In the genomic region with DNA sequence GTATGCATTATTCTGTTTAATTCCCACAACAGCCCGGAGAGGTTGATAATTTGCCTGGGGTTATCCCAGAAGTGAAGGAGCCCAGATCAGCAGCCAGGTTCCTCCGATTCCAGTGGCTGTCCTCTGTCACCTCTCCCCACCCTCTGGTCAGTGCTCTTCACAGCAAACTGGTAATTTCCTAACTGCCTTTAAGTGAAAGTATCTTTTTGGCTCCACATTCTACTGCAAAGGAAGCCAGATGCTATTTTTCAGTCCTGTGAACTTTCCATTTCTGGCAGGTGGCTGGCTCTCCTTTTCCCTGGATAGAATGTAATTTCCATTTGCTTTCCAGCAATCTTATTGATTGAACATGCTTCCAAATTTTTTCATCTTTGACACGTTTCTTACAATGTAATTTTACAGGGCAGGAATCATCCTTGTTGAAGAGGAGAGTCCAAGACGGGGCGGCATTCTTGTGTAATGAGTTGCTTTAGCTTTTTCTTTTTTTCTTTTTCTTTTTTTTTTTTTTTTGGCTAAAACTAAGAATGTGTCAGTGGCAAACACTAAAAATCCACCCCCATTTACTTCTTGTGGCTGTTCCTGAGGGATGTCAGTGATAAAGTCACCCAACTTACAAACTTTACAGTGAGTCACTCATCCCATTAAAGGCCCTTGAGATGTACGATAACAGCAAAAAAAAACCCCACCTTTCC, we compare ENCODE assay signal across 12 cellular contexts. TPM values are rescaled to one million over a fixed set of nuclear protein-coding genes. Genes with fewer than 3 reads are reported as not detected.
DNase-seq lines count a peak whose midpoint lies in the region; ATAC-seq and TF ChIP-seq lines count a peak whose summit lies in the region.
"Had no signal": no experiment of that assay in that cellular context is flagged by ENCODE, and none has a peak within 500 bp of the region (broad histone marks: within the 10 kb centered on the region; RNA-seq: fewer than 3 reads in every experiment).

No MANE protein-coding gene starts in this region.

- no peak overlapping the region for H3K27ac Mint-ChIP-seq in CD14-positive monocyte

- intact Hi-C loops in CD14-positive monocyte (cut with micrococcal nuclease) = no loop called here

- no peak for TF ChIP-seq CTCF in CD14-positive monocyte (IDR thresholded peaks at IDR 0.05)

- peak; percentile 94 for DNase-seq in GM23248
- DNase-seq in RPMI7951 (ENCODE audit: low read depth) = peak; percentile 92
- peak; percentile 42 for DNase-seq in fibroblast of gingiva (ENCODE audit: low read depth)
- DNase-seq in skeletal muscle cell (ENCODE audit: low read depth) = peak; percentile 56
- DNase-seq in CD14-positive monocyte (ENCODE audit: low spot score) = no peak
- no peak for DNase-seq in middle frontal gyrus (ENCODE audit: extremely low spot score, low spot score)
- DNase-seq: effector CD4-positive, alpha-beta T cell; GDM1; NCI-H1105 treated with DMSO at 0.1 percent for 48 hours; transverse colon had no signal

- peaks cover 1 to 13% (median 6%) of the 10 kb centered on the region in 7 donors for H3K9me3 Mint-ChIP-seq in CD14-positive monocyte

- ATAC-seq in GM21576 (IDR thresholded peaks at IDR 0.05; ENCODE audit: unreplicated experiment) = no peak

- no peaks in the 10 kb centered on the region for H3K4me1 Mint-ChIP-seq in CD14-positive monocyte

- H3K4me2 ChIP-seq in GM23248 (ENCODE audit: unreplicated experiment) = peak overlapping the region; percentile 77

- 16 to 21% methylated on average over 6 of the region's 6 CpGs for WGBS in GM23248 (ENCODE audit: low coverage in 1 of 2, low lambda C conversion rate in 2 of 2, missing lambda C conversion rate in 2 of 2), 2 experiments

- H3K4me1 ChIP-seq in GM23248 (ENCODE audit: insufficient read depth) = peaks cover 36% of the 10 kb centered on the region
- H3K4me1 ChIP-seq: HAP-1, transverse colon had no signal

- H3K36me3 Mint-ChIP-seq in CD14-positive monocyte = no peaks in the 10 kb centered on the region

- peaks cover 3 to 18% (median 11%) of the 10 kb centered on the region in 3 donors for H3K27me3 Mint-ChIP-seq in CD14-positive monocyte (ENCODE audit: low read depth in 3 of 3)

- H3K9me2 ChIP-seq in GM23248 (ENCODE audit: insufficient read depth) = no peaks in the 10 kb centered on the region

- H2AFZ ChIP-seq in GM23248 = peak overlapping the region; percentile 49; the same call in 1 of the 2 replicates

- H3K9me3 ChIP-seq in GM23248 (ENCODE audit: low read depth) = no peaks in the 10 kb centered on the region
- H3K9me3 ChIP-seq: HAP-1, transverse colon had no signal

- peak overlapping the region; percentile 57 for H3K4me3 ChIP-seq in GM23248
- no peak overlapping the region for H3K4me3 ChIP-seq in skeletal muscle cell (ENCODE audit: low read depth, low read length)
- H3K4me3 ChIP-seq: HAP-1, transverse colon had no signal

- H3K36me3 ChIP-seq in GM23248 (ENCODE audit: low read depth) = no peaks in the 10 kb centered on the region
- H3K36me3 ChIP-seq: HAP-1, transverse colon had no signal

- H3K27me3 ChIP-seq in GM23248 (replicated peaks; ENCODE audit: insufficient read depth) = no peaks in the 10 kb centered on the region
- H3K27me3 ChIP-seq: transverse colon had no signal

- H3K79me2 ChIP-seq in GM23248 (ENCODE audit: insufficient read depth) = no peaks in the 10 kb centered on the region

- peak overlapping the region; percentile 73 for H3K27ac ChIP-seq in GM23248

- no peaks in the 10 kb centered on the region for H4K20me1 ChIP-seq in GM23248 (ENCODE audit: insufficient read depth)

- peak overlapping the region; percentile 49 for H3K9ac ChIP-seq in GM23248

- H3F3A ChIP-seq in GM23248 (ENCODE audit: insufficient read depth) = peaks cover 50% of the 10 kb centered on the region

- peak overlapping the region in 1 of 2 donors; percentile 18 for H3K4me3 Mint-ChIP-seq in CD14-positive monocyte

- in situ Hi-C loops in GM23248 (cut with MboI) = loop anchor here (25.0 kb wide), 1 partner anchor 289 kb away; no protein-coding TSS in a partner anchor

RNA-seq across cellular contexts. Expression of a gene that starts 29.6 kb away (rescaled TPM):
- 25.5 and 28.5 TPM in 2 replicates for total RNA-seq in GM23248 (2014; rRNA removed; shearing (Covaris generic))
- 17.1 and 17.3 TPM in 2 replicates for polyA plus RNA-seq in GM23248 (2016; fragmentation: Nextera tagmentation; extraction: Ambion mirVana)
- total RNA-seq in RPMI7951 (2014; rRNA removed; shearing (Covaris generic)) = 11.9 and 12.3 TPM in 2 replicates
- polyA plus RNA-seq in CD14-positive monocyte = under 1 TPM; 0.22 to 0.30 TPM

RNA-seq across cellular contexts. Expression of a gene that starts 43.6 kb away (rescaled TPM):
- total RNA-seq in GM23248 (2014; rRNA removed; shearing (Covaris generic)) = not detected in 2 replicates
- polyA plus RNA-seq in GM23248 (2016; fragmentation: Nextera tagmentation; extraction: Ambion mirVana) = not detected in 2 replicates
- total RNA-seq in RPMI7951 (2014; rRNA removed; shearing (Covaris generic)) = not detected in 2 replicates
- polyA plus RNA-seq in CD14-positive monocyte = not detected

Comparison
In these comparisons a context has a peak if more than half of its experiments do, and no peak if none do; other contexts are left out.
1. DNase-seq: peak in GM23248 (single experiment), RPMI7951 (single experiment), fibroblast of gingiva (single experiment) and skeletal muscle cell (single experiment); none in CD14-positive monocyte (single experiment) and middle frontal gyrus (single experiment).